ENCODE assay signal across 1 cellular context in the genomic region with DNA sequence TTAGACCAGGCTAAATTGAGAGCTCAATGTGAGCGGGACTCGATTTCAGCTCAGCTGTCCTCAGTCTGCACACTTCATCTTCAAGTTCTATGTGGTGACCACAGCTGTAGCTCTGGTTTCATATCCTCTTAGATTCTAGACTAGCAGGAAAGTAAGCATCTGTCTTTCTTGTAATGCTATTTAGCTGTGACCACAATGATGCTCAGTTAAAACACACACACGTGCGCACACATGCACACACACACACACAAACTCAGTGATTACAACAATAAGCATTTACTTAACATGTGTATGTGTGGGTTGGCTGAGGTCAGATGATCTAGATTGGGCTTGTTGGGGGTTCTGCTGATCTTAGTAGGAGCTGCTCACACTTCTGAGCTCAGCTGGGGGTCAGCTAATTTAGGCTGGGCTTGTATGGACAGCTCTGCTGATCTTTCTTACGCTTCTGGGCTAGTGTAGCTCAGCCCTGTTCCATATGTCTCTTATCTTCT.
TF ChIP-seq lines count a peak whose summit lies in the region.

No MANE protein-coding gene starts in this region.

TF ChIP-seq in GM12878, 131 proteins besides CTCF, POLR2A, EP300 and RAD21 (continued from another document and continues in another):
- TF ChIP-seq, protein P1, sequence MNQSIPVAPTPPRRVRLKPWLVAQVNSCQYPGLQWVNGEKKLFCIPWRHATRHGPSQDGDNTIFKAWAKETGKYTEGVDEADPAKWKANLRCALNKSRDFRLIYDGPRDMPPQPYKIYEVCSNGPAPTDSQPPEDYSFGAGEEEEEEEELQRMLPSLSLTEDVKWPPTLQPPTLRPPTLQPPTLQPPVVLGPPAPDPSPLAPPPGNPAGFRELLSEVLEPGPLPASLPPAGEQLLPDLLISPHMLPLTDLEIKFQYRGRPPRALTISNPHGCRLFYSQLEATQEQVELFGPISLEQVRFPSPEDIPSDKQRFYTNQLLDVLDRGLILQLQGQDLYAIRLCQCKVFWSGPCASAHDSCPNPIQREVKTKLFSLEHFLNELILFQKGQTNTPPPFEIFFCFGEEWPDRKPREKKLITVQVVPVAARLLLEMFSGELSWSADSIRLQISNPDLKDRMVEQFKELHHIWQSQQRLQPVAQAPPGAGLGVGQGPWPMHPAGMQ (IDR thresholded peaks at IDR 0.05; ENCODE audit: borderline replicate concordance): no peak
- peak; percentile 97 for TF ChIP-seq MTA2 (IDR thresholded peaks at IDR 0.05; ENCODE audit: low read depth)
- TF ChIP-seq SMAD5 (IDR thresholded peaks at IDR 0.05; ENCODE audit: low read depth): no peak
- peak; percentile 63; the same call in 1 of the 2 replicates for TF ChIP-seq GATAD2B (conservative IDR thresholded peaks at IDR 0.05; ENCODE audit: low read depth)
- TF ChIP-seq FOXM1 (IDR thresholded peaks at IDR 0.05; ENCODE audit: low read depth, low read length): peak; percentile 70
- no peak for TF ChIP-seq JUNB (IDR thresholded peaks at IDR 0.05)
- TF ChIP-seq TCF7 (IDR thresholded peaks at IDR 0.05; ENCODE audit: borderline replicate concordance): peak; percentile 52; the same call in 1 of the 2 replicates
- TF ChIP-seq MEF2B (IDR thresholded peaks at IDR 0.05; ENCODE audit: partially characterized antibody, poor library complexity, severe bottlenecking): peak; percentile 91
- TF ChIP-seq RCOR1 (conservative IDR thresholded peaks at IDR 0.05; ENCODE audit: low read depth, low read length): peak; percentile 84; the same call in 1 of the 2 replicates
- TF ChIP-seq STAT1 (conservative IDR thresholded peaks at IDR 0.05): no peak
- no peak for TF ChIP-seq SMARCA5 (IDR thresholded peaks at IDR 0.05)
- TF ChIP-seq ZZZ3 (IDR thresholded peaks at IDR 0.05; ENCODE audit: control insufficient read depth, insufficient read length, low read depth): no peak
- TF ChIP-seq ESRRA (IDR thresholded peaks at IDR 0.05; ENCODE audit: low read length): no peak
- TF ChIP-seq PAX8 (IDR thresholded peaks at IDR 0.05): no peak
- no peak for TF ChIP-seq KAT2A (conservative IDR thresholded peaks at IDR 0.05; ENCODE audit: control insufficient read depth, low read depth, low read length)
- TF ChIP-seq, protein P2, sequence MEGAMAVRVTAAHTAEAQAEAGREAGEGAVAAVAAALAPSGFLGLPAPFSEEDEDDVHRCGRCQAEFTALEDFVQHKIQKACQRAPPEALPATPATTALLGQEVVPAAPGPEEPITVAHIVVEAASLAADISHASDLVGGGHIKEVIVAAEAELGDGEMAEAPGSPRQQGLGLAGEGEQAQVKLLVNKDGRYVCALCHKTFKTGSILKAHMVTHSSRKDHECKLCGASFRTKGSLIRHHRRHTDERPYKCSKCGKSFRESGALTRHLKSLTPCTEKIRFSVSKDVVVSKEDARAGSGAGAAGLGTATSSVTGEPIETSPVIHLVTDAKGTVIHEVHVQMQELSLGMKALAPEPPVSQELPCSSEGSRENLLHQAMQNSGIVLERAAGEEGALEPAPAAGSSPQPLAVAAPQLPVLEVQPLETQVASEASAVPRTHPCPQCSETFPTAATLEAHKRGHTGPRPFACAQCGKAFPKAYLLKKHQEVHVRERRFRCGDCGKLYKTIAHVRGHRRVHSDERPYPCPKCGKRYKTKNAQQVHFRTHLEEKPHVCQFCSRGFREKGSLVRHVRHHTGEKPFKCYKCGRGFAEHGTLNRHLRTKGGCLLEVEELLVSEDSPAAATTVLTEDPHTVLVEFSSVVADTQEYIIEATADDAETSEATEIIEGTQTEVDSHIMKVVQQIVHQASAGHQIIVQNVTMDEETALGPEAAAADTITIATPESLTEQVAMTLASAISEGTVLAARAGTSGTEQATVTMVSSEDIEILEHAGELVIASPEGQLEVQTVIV (IDR thresholded peaks at IDR 0.05; ENCODE audit: borderline replicate concordance, partially characterized antibody): no peak
- no peak for TF ChIP-seq NFYA (IDR thresholded peaks at IDR 0.05; ENCODE audit: borderline replicate concordance, low read depth, low read length)
- no peak for TF ChIP-seq YBX1 (IDR thresholded peaks at IDR 0.05)
- peak; percentile 98 for TF ChIP-seq DPF2 (IDR thresholded peaks at IDR 0.05)
- no peak for TF ChIP-seq HDGF (IDR thresholded peaks at IDR 0.05)
- TF ChIP-seq BACH1 (IDR thresholded peaks at IDR 0.05; ENCODE audit: borderline replicate concordance): peak; percentile 83; the same call in 1 of the 2 replicates
- TF ChIP-seq YY1 (IDR thresholded peaks at IDR 0.05; ENCODE audit: low read depth, low read length): no peak
- TF ChIP-seq TCF12 (IDR thresholded peaks at IDR 0.05; ENCODE audit: low read depth, low read length): peak; percentile 98
- TF ChIP-seq MYB (IDR thresholded peaks at IDR 0.05; ENCODE audit: borderline replicate concordance, low read depth, low read length): peak; percentile 20; the same call in 1 of the 2 replicates
- TF ChIP-seq, protein P3, sequence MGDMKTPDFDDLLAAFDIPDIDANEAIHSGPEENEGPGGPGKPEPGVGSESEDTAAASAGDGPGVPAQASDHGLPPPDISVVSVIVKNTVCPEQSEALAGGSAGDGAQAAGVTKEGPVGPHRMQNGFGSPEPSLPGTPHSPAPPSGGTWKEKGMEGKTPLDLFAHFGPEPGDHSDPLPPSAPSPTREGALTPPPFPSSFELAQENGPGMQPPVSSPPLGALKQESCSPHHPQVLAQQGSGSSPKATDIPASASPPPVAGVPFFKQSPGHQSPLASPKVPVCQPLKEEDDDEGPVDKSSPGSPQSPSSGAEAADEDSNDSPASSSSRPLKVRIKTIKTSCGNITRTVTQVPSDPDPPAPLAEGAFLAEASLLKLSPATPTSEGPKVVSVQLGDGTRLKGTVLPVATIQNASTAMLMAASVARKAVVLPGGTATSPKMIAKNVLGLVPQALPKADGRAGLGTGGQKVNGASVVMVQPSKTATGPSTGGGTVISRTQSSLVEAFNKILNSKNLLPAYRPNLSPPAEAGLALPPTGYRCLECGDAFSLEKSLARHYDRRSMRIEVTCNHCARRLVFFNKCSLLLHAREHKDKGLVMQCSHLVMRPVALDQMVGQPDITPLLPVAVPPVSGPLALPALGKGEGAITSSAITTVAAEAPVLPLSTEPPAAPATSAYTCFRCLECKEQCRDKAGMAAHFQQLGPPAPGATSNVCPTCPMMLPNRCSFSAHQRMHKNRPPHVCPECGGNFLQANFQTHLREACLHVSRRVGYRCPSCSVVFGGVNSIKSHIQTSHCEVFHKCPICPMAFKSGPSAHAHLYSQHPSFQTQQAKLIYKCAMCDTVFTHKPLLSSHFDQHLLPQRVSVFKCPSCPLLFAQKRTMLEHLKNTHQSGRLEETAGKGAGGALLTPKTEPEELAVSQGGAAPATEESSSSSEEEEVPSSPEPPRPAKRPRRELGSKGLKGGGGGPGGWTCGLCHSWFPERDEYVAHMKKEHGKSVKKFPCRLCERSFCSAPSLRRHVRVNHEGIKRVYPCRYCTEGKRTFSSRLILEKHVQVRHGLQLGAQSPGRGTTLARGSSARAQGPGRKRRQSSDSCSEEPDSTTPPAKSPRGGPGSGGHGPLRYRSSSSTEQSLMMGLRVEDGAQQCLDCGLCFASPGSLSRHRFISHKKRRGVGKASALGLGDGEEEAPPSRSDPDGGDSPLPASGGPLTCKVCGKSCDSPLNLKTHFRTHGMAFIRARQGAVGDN (IDR thresholded peaks at IDR 0.05): no peak
- TF ChIP-seq POLR2AphosphoS5 (IDR thresholded peaks at IDR 0.05; ENCODE audit: low read length): no peak
- TF ChIP-seq CBX5 (IDR thresholded peaks at IDR 0.05; ENCODE audit: low read depth): peak; percentile 28; the same call in 1 of the 2 replicates
- TF ChIP-seq ZNF274 (IDR thresholded peaks at IDR 0.05; ENCODE audit: insufficient read depth, insufficient read length): no peak
- TF ChIP-seq, protein P4, sequence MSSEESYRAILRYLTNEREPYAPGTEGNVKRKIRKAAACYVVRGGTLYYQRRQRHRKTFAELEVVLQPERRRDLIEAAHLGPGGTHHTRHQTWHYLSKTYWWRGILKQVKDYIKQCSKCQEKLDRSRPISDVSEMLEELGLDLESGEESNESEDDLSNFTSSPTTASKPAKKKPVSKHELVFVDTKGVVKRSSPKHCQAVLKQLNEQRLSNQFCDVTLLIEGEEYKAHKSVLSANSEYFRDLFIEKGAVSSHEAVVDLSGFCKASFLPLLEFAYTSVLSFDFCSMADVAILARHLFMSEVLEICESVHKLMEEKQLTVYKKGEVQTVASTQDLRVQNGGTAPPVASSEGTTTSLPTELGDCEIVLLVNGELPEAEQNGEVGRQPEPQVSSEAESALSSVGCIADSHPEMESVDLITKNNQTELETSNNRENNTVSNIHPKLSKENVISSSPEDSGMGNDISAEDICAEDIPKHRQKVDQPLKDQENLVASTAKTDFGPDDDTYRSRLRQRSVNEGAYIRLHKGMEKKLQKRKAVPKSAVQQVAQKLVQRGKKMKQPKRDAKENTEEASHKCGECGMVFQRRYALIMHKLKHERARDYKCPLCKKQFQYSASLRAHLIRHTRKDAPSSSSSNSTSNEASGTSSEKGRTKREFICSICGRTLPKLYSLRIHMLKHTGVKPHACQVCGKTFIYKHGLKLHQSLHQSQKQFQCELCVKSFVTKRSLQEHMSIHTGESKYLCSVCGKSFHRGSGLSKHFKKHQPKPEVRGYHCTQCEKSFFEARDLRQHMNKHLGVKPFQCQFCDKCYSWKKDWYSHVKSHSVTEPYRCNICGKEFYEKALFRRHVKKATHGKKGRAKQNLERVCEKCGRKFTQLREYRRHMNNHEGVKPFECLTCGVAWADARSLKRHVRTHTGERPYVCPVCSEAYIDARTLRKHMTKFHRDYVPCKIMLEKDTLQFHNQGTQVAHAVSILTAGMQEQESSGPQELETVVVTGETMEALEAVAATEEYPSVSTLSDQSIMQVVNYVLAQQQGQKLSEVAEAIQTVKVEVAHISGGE (CRISPR knock-in tag; IDR thresholded peaks at IDR 0.05): no peak
- TF ChIP-seq POU2F2 (IDR thresholded peaks at IDR 0.05; ENCODE audit: borderline replicate concordance, low read depth, low read length): peak; percentile 89
- TF ChIP-seq, protein P5, sequence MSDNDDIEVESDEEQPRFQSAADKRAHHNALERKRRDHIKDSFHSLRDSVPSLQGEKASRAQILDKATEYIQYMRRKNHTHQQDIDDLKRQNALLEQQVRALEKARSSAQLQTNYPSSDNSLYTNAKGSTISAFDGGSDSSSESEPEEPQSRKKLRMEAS (IDR thresholded peaks at IDR 0.05; ENCODE audit: low read depth, low read length): no peak
- no peak for TF ChIP-seq SUZ12 (IDR thresholded peaks at IDR 0.05; ENCODE audit: unreplicated experiment)
- TF ChIP-seq, protein P6, sequence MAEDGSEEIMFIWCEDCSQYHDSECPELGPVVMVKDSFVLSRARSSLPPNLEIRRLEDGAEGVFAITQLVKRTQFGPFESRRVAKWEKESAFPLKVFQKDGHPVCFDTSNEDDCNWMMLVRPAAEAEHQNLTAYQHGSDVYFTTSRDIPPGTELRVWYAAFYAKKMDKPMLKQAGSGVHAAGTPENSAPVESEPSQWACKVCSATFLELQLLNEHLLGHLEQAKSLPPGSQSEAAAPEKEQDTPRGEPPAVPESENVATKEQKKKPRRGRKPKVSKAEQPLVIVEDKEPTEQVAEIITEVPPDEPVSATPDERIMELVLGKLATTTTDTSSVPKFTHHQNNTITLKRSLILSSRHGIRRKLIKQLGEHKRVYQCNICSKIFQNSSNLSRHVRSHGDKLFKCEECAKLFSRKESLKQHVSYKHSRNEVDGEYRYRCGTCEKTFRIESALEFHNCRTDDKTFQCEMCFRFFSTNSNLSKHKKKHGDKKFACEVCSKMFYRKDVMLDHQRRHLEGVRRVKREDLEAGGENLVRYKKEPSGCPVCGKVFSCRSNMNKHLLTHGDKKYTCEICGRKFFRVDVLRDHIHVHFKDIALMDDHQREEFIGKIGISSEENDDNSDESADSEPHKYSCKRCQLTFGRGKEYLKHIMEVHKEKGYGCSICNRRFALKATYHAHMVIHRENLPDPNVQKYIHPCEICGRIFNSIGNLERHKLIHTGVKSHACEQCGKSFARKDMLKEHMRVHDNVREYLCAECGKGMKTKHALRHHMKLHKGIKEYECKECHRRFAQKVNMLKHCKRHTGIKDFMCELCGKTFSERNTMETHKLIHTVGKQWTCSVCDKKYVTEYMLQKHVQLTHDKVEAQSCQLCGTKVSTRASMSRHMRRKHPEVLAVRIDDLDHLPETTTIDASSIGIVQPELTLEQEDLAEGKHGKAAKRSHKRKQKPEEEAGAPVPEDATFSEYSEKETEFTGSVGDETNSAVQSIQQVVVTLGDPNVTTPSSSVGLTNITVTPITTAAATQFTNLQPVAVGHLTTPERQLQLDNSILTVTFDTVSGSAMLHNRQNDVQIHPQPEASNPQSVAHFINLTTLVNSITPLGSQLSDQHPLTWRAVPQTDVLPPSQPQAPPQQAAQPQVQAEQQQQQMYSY (CRISPR knock-in tag; IDR thresholded peaks at IDR 0.05): no peak
- TF ChIP-seq NFIC (IDR thresholded peaks at IDR 0.05; ENCODE audit: low read depth, low read length): peak; percentile 87
- TF ChIP-seq, protein P7, sequence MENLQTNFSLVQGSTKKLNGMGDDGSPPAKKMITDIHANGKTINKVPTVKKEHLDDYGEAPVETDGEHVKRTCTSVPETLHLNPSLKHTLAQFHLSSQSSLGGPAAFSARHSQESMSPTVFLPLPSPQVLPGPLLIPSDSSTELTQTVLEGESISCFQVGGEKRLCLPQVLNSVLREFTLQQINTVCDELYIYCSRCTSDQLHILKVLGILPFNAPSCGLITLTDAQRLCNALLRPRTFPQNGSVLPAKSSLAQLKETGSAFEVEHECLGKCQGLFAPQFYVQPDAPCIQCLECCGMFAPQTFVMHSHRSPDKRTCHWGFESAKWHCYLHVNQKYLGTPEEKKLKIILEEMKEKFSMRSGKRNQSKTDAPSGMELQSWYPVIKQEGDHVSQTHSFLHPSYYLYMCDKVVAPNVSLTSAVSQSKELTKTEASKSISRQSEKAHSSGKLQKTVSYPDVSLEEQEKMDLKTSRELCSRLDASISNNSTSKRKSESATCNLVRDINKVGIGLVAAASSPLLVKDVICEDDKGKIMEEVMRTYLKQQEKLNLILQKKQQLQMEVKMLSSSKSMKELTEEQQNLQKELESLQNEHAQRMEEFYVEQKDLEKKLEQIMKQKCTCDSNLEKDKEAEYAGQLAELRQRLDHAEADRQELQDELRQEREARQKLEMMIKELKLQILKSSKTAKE (IDR thresholded peaks at IDR 0.05; ENCODE audit: low read depth, poor library complexity, severe bottlenecking): peak; percentile 92
- TF ChIP-seq ZNF217 (IDR thresholded peaks at IDR 0.05): peak; percentile 92
- no peak for TF ChIP-seq SIX5 (IDR thresholded peaks at IDR 0.05; ENCODE audit: low read depth, low read length, severe bottlenecking)
- TF ChIP-seq, protein P8, sequence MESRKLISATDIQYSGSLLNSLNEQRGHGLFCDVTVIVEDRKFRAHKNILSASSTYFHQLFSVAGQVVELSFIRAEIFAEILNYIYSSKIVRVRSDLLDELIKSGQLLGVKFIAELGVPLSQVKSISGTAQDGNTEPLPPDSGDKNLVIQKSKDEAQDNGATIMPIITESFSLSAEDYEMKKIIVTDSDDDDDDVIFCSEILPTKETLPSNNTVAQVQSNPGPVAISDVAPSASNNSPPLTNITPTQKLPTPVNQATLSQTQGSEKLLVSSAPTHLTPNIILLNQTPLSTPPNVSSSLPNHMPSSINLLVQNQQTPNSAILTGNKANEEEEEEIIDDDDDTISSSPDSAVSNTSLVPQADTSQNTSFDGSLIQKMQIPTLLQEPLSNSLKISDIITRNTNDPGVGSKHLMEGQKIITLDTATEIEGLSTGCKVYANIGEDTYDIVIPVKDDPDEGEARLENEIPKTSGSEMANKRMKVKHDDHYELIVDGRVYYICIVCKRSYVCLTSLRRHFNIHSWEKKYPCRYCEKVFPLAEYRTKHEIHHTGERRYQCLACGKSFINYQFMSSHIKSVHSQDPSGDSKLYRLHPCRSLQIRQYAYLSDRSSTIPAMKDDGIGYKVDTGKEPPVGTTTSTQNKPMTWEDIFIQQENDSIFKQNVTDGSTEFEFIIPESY (IDR thresholded peaks at IDR 0.05): no peak
- TF ChIP-seq SUPT20H (IDR thresholded peaks at IDR 0.05; ENCODE audit: borderline replicate concordance, control insufficient read depth, low read depth, low read length): no peak
- peak; percentile 74; the same call in 1 of the 2 replicates for TF ChIP-seq FOXK2 (IDR thresholded peaks at IDR 0.05)
- TF ChIP-seq EZH2 (IDR thresholded peaks at IDR 0.05; ENCODE audit: borderline replicate concordance, control insufficient read depth, low read depth, low read length): no peak
- peak; percentile 94 for TF ChIP-seq TBL1XR1 (IDR thresholded peaks at IDR 0.05; ENCODE audit: low read depth, low read length)
